ENCODE assay signal across 25 cellular contexts in the genomic region with DNA sequence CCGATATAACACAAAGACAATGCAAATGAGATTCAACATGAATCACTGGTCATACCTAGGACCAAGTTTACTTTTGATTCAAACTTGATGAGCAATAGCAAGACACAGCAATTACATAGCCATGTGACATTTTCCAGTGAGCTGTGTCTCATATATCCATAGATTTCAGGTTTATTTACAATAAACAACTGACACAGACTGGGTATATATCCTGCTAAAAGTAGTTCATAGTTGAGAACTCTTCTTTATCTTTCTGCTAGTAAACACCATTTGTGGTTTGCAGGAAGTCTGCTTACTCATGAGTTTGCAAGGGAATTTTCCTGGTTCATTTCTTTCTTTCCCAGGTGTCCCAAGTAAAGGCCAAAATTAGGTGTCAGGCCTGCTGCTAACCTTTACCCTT.
"Had no signal": no experiment of that assay in that cellular context is flagged by ENCODE, and none has a peak within 500 bp of the region (broad histone marks: within the 10 kb centered on the region; RNA-seq: fewer than 3 reads in every experiment).

No MANE protein-coding gene starts in this region.

- H3K4me3 ChIP-seq: coronary artery, dorsolateral prefrontal cortex, esophagus muscularis mucosa, gastrocnemius medialis, heart right ventricle, left ventricle myocardium inferior, lower lobe of right lung, mucosa of descending colon had no signal

- H3K36me3 ChIP-seq: esophagus muscularis mucosa, gastrocnemius medialis, heart right ventricle, left ventricle myocardium inferior, lower lobe of right lung had no signal

- H3K27ac ChIP-seq: coronary artery, dorsolateral prefrontal cortex, esophagus muscularis mucosa, gastrocnemius medialis, heart right ventricle, left ventricle myocardium inferior, lower lobe of right lung had no signal

- H3K9me3 ChIP-seq: esophagus muscularis mucosa, gastrocnemius medialis, heart right ventricle, left ventricle myocardium inferior, lower lobe of right lung, mucosa of descending colon had no signal

- DNase-seq: dermis blood vessel endothelial cell; dorsolateral prefrontal cortex; effector CD8-positive, alpha-beta T cell; effector memory CD8-positive, alpha-beta T cell; endodermal cell; foreskin melanocyte; gastrocnemius medialis; glutamatergic neuron; head of caudate nucleus; heart right ventricle; hippocampal formation; left colon; left ventricle myocardium inferior; lower lobe of right lung; mesenchymal stem cell; mucosa of descending colon; naive B cell; naive thymus-derived CD8-positive, alpha-beta T cell had no signal

- ATAC-seq: effector memory CD8-positive, alpha-beta T cell; gastrocnemius medialis; heart right ventricle; left colon; left lobe of liver; lower lobe of right lung; mucosa of descending colon; naive thymus-derived CD8-positive, alpha-beta T cell had no signal

- FAIRE-seq: colon, endometrium, islet of Langerhans, keratinocyte had no signal

- H3K27me3 ChIP-seq: dorsolateral prefrontal cortex, esophagus muscularis mucosa, gastrocnemius medialis, heart right ventricle had no signal

- H3K4me1 ChIP-seq: esophagus muscularis mucosa, gastrocnemius medialis, lower lobe of right lung had no signal
